ENCODE assay signal across 17 cellular contexts in genomic region chr9:95989304-95989703, GRCh38.
DNase-seq lines count a peak whose midpoint lies in the region; ATAC-seq and TF ChIP-seq lines count a peak whose summit lies in the region.
"Had no signal": no experiment of that assay in that cellular context is flagged by ENCODE, and none has a peak within 500 bp of the region (broad histone marks: within the 10 kb centered on the region; RNA-seq: fewer than 3 reads in every experiment).

No MANE protein-coding gene starts in this region.

- no peak overlapping the region for H2AK9ac ChIP-seq in IMR-90 (replicated peaks; ENCODE audit: low read depth, low read length, poor library complexity)

- no TSS peak for BruUV-seq in IMR-90 (replicated peaks; lab: Mats Ljungman, UMichigan)

- no peak overlapping the region for H3K18ac ChIP-seq in IMR-90 (ENCODE audit: low read depth, low read length)

- no peak overlapping the region for H4K8ac ChIP-seq in IMR-90 (ENCODE audit: low read depth in 2 of 2, low read length in 2 of 2)

- H3K4me1 Mint-ChIP-seq in stimulated activated naive CD8-positive, alpha-beta T cell treated with anti-CD3 and anti-CD28 coated beads, Interleukin-15, amount 100 ng/mL, for 72 hours: peaks cover 33% of the 10 kb centered on the region

- H3K4me3 ChIP-seq in IMR-90 (ENCODE audit: insufficient read depth, low read depth, low read length): no peak overlapping the region

- H3K14ac ChIP-seq in IMR-90 (replicated peaks; ENCODE audit: low read depth, low read length): no peak overlapping the region

- no peak overlapping the region for H3K27ac Mint-ChIP-seq in stimulated activated naive CD8-positive, alpha-beta T cell treated with anti-CD3 and anti-CD28 coated beads, Interleukin-15, amount 100 ng/mL, for 72 hours
- H3K27ac Mint-ChIP-seq: CD4-positive, alpha-beta memory T cell had no signal

- no peak overlapping the region for H3K9ac ChIP-seq in IMR-90 (ENCODE audit: low read depth, low read length)

- no peaks in the 10 kb centered on the region for H3K9me1 ChIP-seq in IMR-90 (ENCODE audit: insufficient read depth, low read length)

- intact Hi-C loops in IMR-90 (cut with micrococcal nuclease): no loop called here
- intact Hi-C loops in left colon (cut with DNase I, micrococcal nuclease): no loop called here

- TF ChIP-seq RAD21 in IMR-90 (IDR thresholded peaks at IDR 0.05; ENCODE audit: low read length): no peak

- dilution Hi-C loops in IMR-90 (cut with HindIII; ENCODE audit: low sequenced_read_pairs, unreplicated experiment): no loop called here

- no peak overlapping the region for H2BK120ac ChIP-seq in IMR-90 (ENCODE audit: low read depth, low read length)

- peaks cover 1% of the 10 kb centered on the region; the same call in 1 of the 2 replicates for H3K36me3 ChIP-seq in IMR-90 (ENCODE audit: control insufficient read depth, insufficient read depth, low read length)

- no peak overlapping the region for H3K23ac ChIP-seq in IMR-90 (ENCODE audit: low read depth, low read length)

- H3K4me3 Mint-ChIP-seq in stimulated activated naive CD8-positive, alpha-beta T cell treated with anti-CD3 and anti-CD28 coated beads, Interleukin-15, amount 100 ng/mL, for 72 hours: no peak overlapping the region
- H3K4me3 Mint-ChIP-seq: CD4-positive, alpha-beta memory T cell had no signal

- no peaks in the 10 kb centered on the region for H3K4me1 ChIP-seq in IMR-90 (ENCODE audit: control insufficient read depth, insufficient read depth, low read length)

- no peak overlapping the region for H3K4me2 ChIP-seq in IMR-90 (ENCODE audit: low read depth, low read length)

- no peaks in the 10 kb centered on the region for H3K27me3 ChIP-seq in IMR-90 (ENCODE audit: control insufficient read depth, insufficient read depth, low read length)

- H2BK5ac ChIP-seq in IMR-90 (ENCODE audit: low read depth, low read length, poor library complexity, severe bottlenecking): no peak overlapping the region

- H4K5ac ChIP-seq in IMR-90 (ENCODE audit: low read depth, low read length): no peak overlapping the region

- H4K91ac ChIP-seq in IMR-90 (ENCODE audit: insufficient read depth, low read depth, low read length): no peak overlapping the region

- H4K20me1 ChIP-seq in IMR-90 (ENCODE audit: insufficient read depth, low read length): no peaks in the 10 kb centered on the region

- no peak overlapping the region for H2AFZ ChIP-seq in IMR-90 (replicated peaks; ENCODE audit: low read length, poor library complexity)

- no peak overlapping the region for H2BK20ac ChIP-seq in IMR-90 (ENCODE audit: low read depth, low read length)

- H3K56ac ChIP-seq in IMR-90 (ENCODE audit: extremely low read depth, insufficient read depth, low read length): no peak overlapping the region

- peaks cover 11% of the 10 kb centered on the region in 2 donors for H3K9me3 Mint-ChIP-seq in stimulated activated naive CD8-positive, alpha-beta T cell treated with anti-CD3 and anti-CD28 coated beads, Interleukin-15, amount 100 ng/mL, for 72 hours

- no peaks in the 10 kb centered on the region for H3K9me3 ChIP-seq in IMR-90 (ENCODE audit: control insufficient read depth, insufficient read depth, low read length)

- no CpG with 5 or more reads among the region's 1 CpG for WGBS in IMR-90 (ENCODE audit: extremely low coverage in 2 of 2, insufficient read length in 1 of 2), 2 experiments

- DNase-seq in EH (ENCODE audit: low read depth): peak; percentile 4
- DNase-seq in IMR-90: peak; percentile 53
- no peak for DNase-seq in epithelial cell of prostate (ENCODE audit: low read depth, low spot score)
- no peak for DNase-seq in left colon
- no peak for DNase-seq in activated CD4-positive, alpha-beta T cell treated with anti-CD3 and anti-CD28 coated beads, Interleukin-2, amount 50 U/mL, for 4 hours
- DNase-seq in activated effector memory CD4-positive, alpha-beta T cell treated with Interleukin-2 at 50 U/mL for 16 hours: no peak
- no peak for DNase-seq in stimulated activated naive CD8-positive, alpha-beta T cell treated with anti-CD3 and anti-CD28 coated beads, Interleukin-15, amount 100 ng/mL, for 72 hours
- DNase-seq in HT-29 (ENCODE audit: low spot score): no peak
- DNase-seq: CD4-positive, alpha-beta memory T cell; DMS79; GF-D8; NCI-H1417; NCI-H1930; NCI-H2171 treated with DMSO at 0.1 percent for 48 hours; NCI-H510A; NCI-H82; SIG-M5 had no signal

- no peak overlapping the region for H2AK5ac ChIP-seq in IMR-90 (ENCODE audit: low read depth, low read length)

- no peak overlapping the region for H3K4ac ChIP-seq in IMR-90 (ENCODE audit: low read depth, low read length)

- no peak for TF ChIP-seq CTCF in IMR-90 (conservative IDR thresholded peaks at IDR 0.05; ENCODE audit: low read depth, low read length)

- CTCF ChIA-PET in IMR-90 (lab: Yijun Ruan, JAX): no interaction called here

- no peaks in the 10 kb centered on the region for H3K79me1 ChIP-seq in IMR-90 (ENCODE audit: low read depth in 1 of 2, low read length in 2 of 2)

- POLR2A ChIA-PET in IMR-90 (lab: Charles Lee; ENCODE audit: unreplicated experiment): no interaction called here

- H3K27me3 Mint-ChIP-seq in stimulated activated naive CD8-positive, alpha-beta T cell treated with anti-CD3 and anti-CD28 coated beads, Interleukin-15, amount 100 ng/mL, for 72 hours: no peaks in the 10 kb centered on the region
- H3K27me3 Mint-ChIP-seq: CD4-positive, alpha-beta memory T cell had no signal

- TF ChIP-seq POLR2A in IMR-90 (IDR thresholded peaks at IDR 0.05; ENCODE audit: low read depth, low read length): no peak

- in situ Hi-C loops in IMR-90 (cut with MboI; ENCODE audit: low sequenced_read_pairs): no loop called here

- no peak overlapping the region for H2BK15ac ChIP-seq in IMR-90 (ENCODE audit: low read depth, low read length)

- ATAC-seq in IMR-90 (ENCODE audit: low read depth) (peak; percentile 62; the same call in 1 of the 2 replicates), left colon (peak; percentile 63)
- ATAC-seq in stimulated activated naive CD8-positive, alpha-beta T cell treated with anti-CD3 and anti-CD28 coated beads, Interleukin-15, amount 100 ng/mL, for 72 hours: no peak

- no peak overlapping the region for H3K27ac ChIP-seq in IMR-90 (ENCODE audit: insufficient read depth, low read length)
- H3K27ac ChIP-seq in epithelial cell of prostate: peak overlapping the region; percentile 31

TF ChIP-seq in IMR-90, 13 proteins besides CTCF, POLR2A, EP300 and RAD21:
- no peak for TF ChIP-seq FOS (IDR thresholded peaks at IDR 0.05; ENCODE audit: low read depth, low read length)
- TF ChIP-seq CEBPB (IDR thresholded peaks at IDR 0.05; ENCODE audit: low read depth, low read length): peak; percentile 87
- TF ChIP-seq MAFK (IDR thresholded peaks at IDR 0.05; ENCODE audit: low read depth, low read length): no peak
- no peak for TF ChIP-seq CHD1 (IDR thresholded peaks at IDR 0.05; ENCODE audit: low read depth, low read length)
- TF ChIP-seq MAZ (IDR thresholded peaks at IDR 0.05; ENCODE audit: borderline replicate concordance, low read depth, low read length): no peak

Comparison
In these comparisons a context has a peak if more than half of its experiments do, and no peak if none do; other contexts are left out.
1. DNase-seq: peak in EH (single experiment) and IMR-90 (single experiment); none in epithelial cell of prostate (single experiment), left colon (0 of 2), activated CD4-positive, alpha-beta T cell treated with anti-CD3 and anti-CD28 coated beads, Interleukin-2, amount 50 U/mL, for 4 hours (0 of 2), activated effector memory CD4-positive, alpha-beta T cell treated with Interleukin-2 at 50 U/mL for 16 hours (single experiment), stimulated activated naive CD8-positive, alpha-beta T cell treated with anti-CD3 and anti-CD28 coated beads, Interleukin-15, amount 100 ng/mL, for 72 hours (0 of 2) and HT-29 (single experiment).